Comparison of ENCODE assay signal across 31 cellular contexts in the genomic region with DNA sequence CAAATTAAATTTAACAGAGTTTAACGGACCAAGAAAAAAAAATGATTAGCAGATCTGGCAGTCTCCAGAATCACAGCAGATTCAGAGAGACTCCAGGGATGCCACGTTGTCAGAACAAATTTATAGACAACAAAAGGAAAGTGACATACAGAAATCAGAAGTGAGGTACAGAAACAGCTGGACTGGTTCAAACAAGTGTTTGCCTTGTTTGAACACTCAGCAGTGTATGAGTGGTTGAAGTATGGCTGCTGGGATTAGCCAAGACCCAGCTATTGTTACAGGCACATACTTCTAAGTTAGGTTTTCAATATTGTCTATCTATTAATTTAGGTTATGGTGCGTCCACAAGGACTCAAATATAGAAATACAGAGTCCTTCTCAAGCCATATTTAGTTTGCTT. TPM values are rescaled to one million over a fixed set of nuclear protein-coding genes. Genes with fewer than 3 reads are reported as not detected.
A peak's percentile ranks its signal among the peaks of the same experiment; 100 is the strongest.
DNase-seq lines count a peak whose midpoint lies in the region; ATAC-seq, FAIRE-seq and TF ChIP-seq lines count a peak whose summit lies in the region.
"Had no signal": no experiment of that assay in that cellular context is flagged by ENCODE, and none has a peak within 500 bp of the region (broad histone marks: within the 10 kb centered on the region; RNA-seq: fewer than 3 reads in every experiment).

No MANE protein-coding gene starts in this region.

- POLR2A ChIA-PET in A549 (lab: Yijun Ruan, JAX) = no interaction called here

- no peak for TF ChIP-seq RAD21 in A549 (conservative IDR thresholded peaks at IDR 0.05 in 1 of 2, IDR thresholded peaks at IDR 0.05 in 1 of 2)

- no peak overlapping the region for H2BK5ac ChIP-seq in mesenchymal stem cell (ENCODE audit: low read depth, low read length, poor library complexity, severe bottlenecking)

- peak; percentile 54 for FAIRE-seq in A549 (lab: Jason Lieb, UNC)
- FAIRE-seq: HepG2, islet of Langerhans had no signal

- H3K36me3 ChIP-seq in SJCRH30 = no peaks in the 10 kb centered on the region
- H3K36me3 ChIP-seq in mesenchymal stem cell (ENCODE audit: control insufficient read depth in 1 of 2, insufficient read depth in 2 of 2, low read depth in 1 of 2, low read length in 2 of 2) = peaks cover 0 to 7% of the 10 kb centered on the region in 2 experiments
- H3K36me3 ChIP-seq: Peyer's patch, right lobe of liver, thyroid gland, uterus had no signal

- no peak overlapping the region for H2BK120ac ChIP-seq in mesenchymal stem cell (ENCODE audit: low read depth, low read length)

- no peak overlapping the region for H4K8ac ChIP-seq in mesenchymal stem cell (ENCODE audit: low read length)

- no peaks in the 10 kb centered on the region for H3K9me3 ChIP-seq in A549
- H3K9me3 ChIP-seq in SJCRH30 (replicated peaks) = no peaks in the 10 kb centered on the region
- no peaks in the 10 kb centered on the region for H3K9me3 ChIP-seq in mesenchymal stem cell (ENCODE audit: control insufficient read depth, low read length)
- H3K9me3 ChIP-seq: Caco-2, Peyer's patch, right lobe of liver, stomach, thyroid gland, uterus had no signal

- H3K79me1 ChIP-seq in mesenchymal stem cell (replicated peaks; ENCODE audit: low read length, poor library complexity, severe bottlenecking) = no peaks in the 10 kb centered on the region

- H2AK5ac ChIP-seq in mesenchymal stem cell (ENCODE audit: low read length, severe bottlenecking) = no peak overlapping the region

- no peak overlapping the region for H2BK12ac ChIP-seq in mesenchymal stem cell (ENCODE audit: low read length in 2 of 2)

- H3K4me2 ChIP-seq in A549 (no peak overlapping the region), mesenchymal stem cell (ENCODE audit: low read length, poor library complexity, severe bottlenecking) (no peak overlapping the region)

- H3K4me3 ChIP-seq in A549 (no peak overlapping the region), SJCRH30 (no peak overlapping the region), mesenchymal stem cell (ENCODE audit: insufficient read depth in 1 of 2, low read depth in 1 of 2, low read length in 2 of 2) (no peak overlapping the region)
- H3K4me3 ChIP-seq: Peyer's patch, right lobe of liver, stomach, thyroid gland, uterus had no signal

- H3K18ac ChIP-seq in mesenchymal stem cell (ENCODE audit: low read depth in 1 of 2, low read length in 2 of 2) = no peak overlapping the region

- H2AFZ ChIP-seq in mesenchymal stem cell (ENCODE audit: low read depth, low read length) = no peak overlapping the region

- no peak for TF ChIP-seq CTCF in A549 (IDR thresholded peaks at IDR 0.05)

- H4K91ac ChIP-seq in mesenchymal stem cell (ENCODE audit: low read length) = no peak overlapping the region

- H3K27ac ChIP-seq in A549 (no peak overlapping the region), SJCRH30 (peak overlapping the region; percentile 32), mesenchymal stem cell (ENCODE audit: low read length, poor library complexity, severe bottlenecking) (no peak overlapping the region)
- H3K27ac ChIP-seq: Peyer's patch, right lobe of liver, stomach, thyroid gland, uterus, VCaP had no signal

- TF ChIP-seq EP300 in A549 (IDR thresholded peaks at IDR 0.05) = no peak

- no peak overlapping the region for H3K4ac ChIP-seq in mesenchymal stem cell (ENCODE audit: low read depth in 1 of 2, low read length in 2 of 2)

- ATAC-seq in A549 = no peak
- ATAC-seq: activated CD8-positive, alpha-beta T cell treated with anti-CD3 and anti-CD28 coated beads, Interleukin-2, amount 10 ng/mL, durations not matched to agents 7 days and 5 days; HepG2; left ventricle myocardium superior; right lobe of liver had no signal

- H3K9ac ChIP-seq in mesenchymal stem cell (ENCODE audit: low read length) = peak overlapping the region; percentile 74

- H3K27me3 ChIP-seq in SJCRH30 (no peaks in the 10 kb centered on the region), mesenchymal stem cell (ENCODE audit: control insufficient read depth in 1 of 2, insufficient read depth in 1 of 2, low read length in 2 of 2) (peaks cover 0 to 6% of the 10 kb centered on the region in 2 experiments)
- H3K27me3 ChIP-seq: Peyer's patch, right lobe of liver, stomach, thyroid gland had no signal

- H2BK15ac ChIP-seq in mesenchymal stem cell (ENCODE audit: low read depth, poor library complexity, severe bottlenecking) = no peak overlapping the region

- WGBS in A549 (ENCODE audit: missing lambda C conversion rate) = 94% methylated on average over 3 of the region's 3 CpGs
- 100% methylated on average over 2 of the region's 3 CpGs for WGBS in mesenchymal stem cell

- no peak overlapping the region for H3K23ac ChIP-seq in mesenchymal stem cell (ENCODE audit: low read length in 2 of 2)

- H3K4me1 ChIP-seq in A549 (peaks cover 12% of the 10 kb centered on the region), SJCRH30 (peaks cover 4% of the 10 kb centered on the region), mesenchymal stem cell (ENCODE audit: control insufficient read depth, insufficient read depth, low read depth, low read length) (no peaks in the 10 kb centered on the region)
- H3K4me1 ChIP-seq: Caco-2, Peyer's patch, right lobe of liver, stomach, thyroid gland, uterus had no signal

- TF ChIP-seq POLR2A in A549 (IDR thresholded peaks at IDR 0.05; ENCODE audit: low read length) = no peak

- CTCF ChIA-PET in A549 (lab: Yijun Ruan, JAX) = no interaction called here

- no peak overlapping the region for H3K14ac ChIP-seq in mesenchymal stem cell (ENCODE audit: low read length in 2 of 2)

- DNase-seq in A549 (ENCODE audit: low read depth in 1 of 2, low spot score in 1 of 2) (no peak), NCI-H1092 (lab: John Stamatoyannopoulos, UW) (peak; percentile 40), SJCRH30 (peak; percentile 21 to 71), mesenchymal stem cell (no peak), OCI-M2 (lab: John Stamatoyannopoulos, UW; ENCODE audit: unreplicated experiment) (no peak), inferior parietal cortex (ENCODE audit: extremely low spot score) (no peak), RPMI8226 (no peak)
- DNase-seq: activated CD4-positive, alpha-beta T cell treated with anti-CD3 and anti-CD28 coated beads for 4 hours; activated CD8-positive, alpha-beta T cell treated with anti-CD3 and anti-CD28 coated beads, Interleukin-2, amount 10 ng/mL, durations not matched to agents 7 days and 5 days; activated naive CD4-positive, alpha-beta T cell treated with anti-CD3 and anti-CD28 coated beads for 36 hours; C1 segment of cervical spinal cord; Caco-2; Karpas-422; left ventricle myocardium superior; naive B cell; NCI-H146; NCI-H2107; Peyer's patch; right lobe of liver; stimulated activated CD4-positive, alpha-beta T cell treated with anti-CD3 and anti-CD28 coated beads, Interleukin-12 subunit alpha, Interleukin-12 subunit beta, amount 100 ng/mL, for 4 hours; stimulated activated CD4-positive, alpha-beta T cell treated with anti-CD3 and anti-CD28 coated beads, Interleukin-4, amount 100 ng/mL, for 1 hour; stomach; T-helper 9 cell; thyroid gland; uterus had no signal

TF ChIP-seq in A549, 52 proteins besides CTCF, POLR2A, EP300 and RAD21 (continues in another document):
- TF ChIP-seq MAFK (IDR thresholded peaks at IDR 0.05; ENCODE audit: partially characterized antibody) (no peak), MYC (IDR thresholded peaks at IDR 0.05; ENCODE audit: borderline replicate concordance, low read length) (no peak), MAZ (IDR thresholded peaks at IDR 0.05; ENCODE audit: borderline replicate concordance, low read depth, low read length) (no peak), EHMT2 (IDR thresholded peaks at IDR 0.05; ENCODE audit: low read depth) (no peak), PHF8 (IDR thresholded peaks at IDR 0.05; ENCODE audit: borderline replicate concordance, low read depth) (no peak), RFX5 (IDR thresholded peaks at IDR 0.05) (no peak), NPAS2 (CRISPR knock-in tag; IDR thresholded peaks at IDR 0.05; ENCODE audit: borderline replicate concordance) (no peak), HOXB5 (CRISPR knock-in tag; IDR thresholded peaks at IDR 0.05) (no peak), BHLHE40 (IDR thresholded peaks at IDR 0.05; ENCODE audit: low read depth, low read length) (no peak), CBX2 (IDR thresholded peaks at IDR 0.05; ENCODE audit: borderline replicate concordance, low read depth) (no peak), ESRRA (IDR thresholded peaks at IDR 0.05; ENCODE audit: borderline replicate concordance, low read length) (no peak), CHD2 (IDR thresholded peaks at IDR 0.05; ENCODE audit: low read length, partially characterized antibody) (no peak), RNF2 (IDR thresholded peaks at IDR 0.05; ENCODE audit: borderline replicate concordance, low read depth) (no peak), FOXS1 (CRISPR knock-in tag; IDR thresholded peaks at IDR 0.05) (no peak)
- TF ChIP-seq, protein P1, sequence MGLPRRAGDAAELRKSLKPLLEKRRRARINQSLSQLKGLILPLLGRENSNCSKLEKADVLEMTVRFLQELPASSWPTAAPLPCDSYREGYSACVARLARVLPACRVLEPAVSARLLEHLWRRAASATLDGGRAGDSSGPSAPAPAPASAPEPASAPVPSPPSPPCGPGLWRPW (IDR thresholded peaks at IDR 0.05) = no peak
- TF ChIP-seq, protein P2, sequence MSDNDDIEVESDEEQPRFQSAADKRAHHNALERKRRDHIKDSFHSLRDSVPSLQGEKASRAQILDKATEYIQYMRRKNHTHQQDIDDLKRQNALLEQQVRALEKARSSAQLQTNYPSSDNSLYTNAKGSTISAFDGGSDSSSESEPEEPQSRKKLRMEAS (IDR thresholded peaks at IDR 0.05) = no peak

RNA-seq across cellular contexts. Expression of a gene that starts 19.1 kb away (rescaled TPM):
- polyA plus RNA-seq in A549 (2011; rRNA removed) (99.8 and 120 TPM in 2 replicates), A549 (2017; fragmentation: RNase III; extraction: RNeasy Plus Mini Kit Qiagen cat#74134 plus additional on column Dnase treatment) (62.7 to 66.0 TPM (median 63.3 TPM) in 3 replicates)
- 52.5 and 55.8 TPM in 2 replicates for polyA plus RNA-seq in A549 (2012; cell fraction: cytosol; rRNA removed)
- 27.9 and 39.6 TPM in 2 replicates for polyA plus RNA-seq in A549 (2012; cell fraction: nucleus; rRNA removed)
- 22.1 and 28.1 TPM in 2 replicates for polyA minus RNA-seq in A549 (2011; rRNA and poly(A)+ RNA removed)
- total RNA-seq in SJCRH30 (2014; rRNA removed; shearing (Covaris generic)) = 4.6 and 4.9 TPM in 2 replicates
- polyA plus RNA-seq in mesenchymal stem cell (2013, experiment 1 of 2) = 26.5 TPM
- polyA plus RNA-seq in mesenchymal stem cell (2013, experiment 2 of 2) = 27.1 TPM

RNA-seq across cellular contexts. Expression of a gene that starts 26.5 kb away (rescaled TPM):
- polyA plus RNA-seq in A549 (2011; rRNA removed) (not detected in 2 replicates), A549 (2017; fragmentation: RNase III; extraction: RNeasy Plus Mini Kit Qiagen cat#74134 plus additional on column Dnase treatment) (not detected in 3 replicates)
- not detected in 2 replicates for polyA plus RNA-seq in A549 (2012; cell fraction: cytosol; rRNA removed)
- polyA plus RNA-seq in A549 (2012; cell fraction: nucleus; rRNA removed) = not detected in 2 replicates
- polyA minus RNA-seq in A549 (2011; rRNA and poly(A)+ RNA removed) = not detected in 2 replicates
- total RNA-seq in SJCRH30 (2014; rRNA removed; shearing (Covaris generic)) = 0.05 and 0.08 TPM in 2 replicates
- polyA plus RNA-seq in mesenchymal stem cell (2013, experiment 1 of 2) = not detected
- not detected for polyA plus RNA-seq in mesenchymal stem cell (2013, experiment 2 of 2)
- total RNA-seq: activated CD8-positive, alpha-beta T cell treated with anti-CD3 and anti-CD28 coated beads, Interleukin-2, amount 10 ng/mL, durations not matched to agents 7 days and 5 days; activated naive CD4-positive, alpha-beta T cell treated with anti-CD3 and anti-CD28 coated beads for 36 hours; Caco-2; HepG2; mesothelial cell of epicardium; progenitor cell of endocrine pancreas had no signal
- polyA plus RNA-seq: AG04450, HepG2 had no signal

Comparison
In these comparisons a context has a peak if more than half of its experiments do, and no peak if none do; other contexts are left out.
1. DNase-seq: peak in NCI-H1092 (single experiment) and SJCRH30 (2 of 2); none in A549 (0 of 2), mesenchymal stem cell (single experiment), OCI-M2 (single experiment), inferior parietal cortex (single experiment) and RPMI8226 (single experiment).